Comparison of ENCODE assay signal across 10 cellular contexts in genomic region chr9:27377147-27377807, GRCh38.
DNase-seq lines count a peak whose midpoint lies in the region; ATAC-seq, FAIRE-seq and TF ChIP-seq lines count a peak whose summit lies in the region.
"Had no signal": no experiment of that assay in that cellular context is flagged by ENCODE, and none has a peak within 500 bp of the region (broad histone marks: within the 10 kb centered on the region; RNA-seq: fewer than 3 reads in every experiment).

No MANE protein-coding gene starts in this region.

- ATAC-seq in GM21737 (IDR thresholded peaks at IDR 0.05; ENCODE audit: unreplicated experiment): peak; percentile 37
- ATAC-seq in HG03571 (IDR thresholded peaks at IDR 0.05; ENCODE audit: unreplicated experiment): peak; percentile 26

- TF ChIP-seq POLR2A in GM12891 (IDR thresholded peaks at IDR 0.05; ENCODE audit: low read depth, low read length) (no peak), tibial nerve (IDR thresholded peaks at IDR 0.05) (no peak)

- TF ChIP-seq CTCF in hepatocyte (IDR thresholded peaks at IDR 0.05; ENCODE audit: poor library complexity) (no peak), tibial nerve (IDR thresholded peaks at IDR 0.05) (no peak)

- H3K4me3 ChIP-seq in hepatocyte (no peak overlapping the region), tibial nerve (no peak overlapping the region)
- H3K4me3 ChIP-seq: esophagus muscularis mucosa had no signal

- H3K27me3 ChIP-seq in hepatocyte (no peaks in the 10 kb centered on the region), tibial nerve (no peaks in the 10 kb centered on the region)
- H3K27me3 ChIP-seq: esophagus muscularis mucosa had no signal

- TF ChIP-seq EP300 in tibial nerve (IDR thresholded peaks at IDR 0.05): no peak

- no peaks in the 10 kb centered on the region for H3K9me2 ChIP-seq in hepatocyte (replicated peaks; ENCODE audit: insufficient read depth)

- peaks cover 57% of the 10 kb centered on the region for H3K79me2 ChIP-seq in hepatocyte

- H3K4me1 ChIP-seq in hepatocyte (ENCODE audit: insufficient read depth): peaks cover 63% of the 10 kb centered on the region
- H3K4me1 ChIP-seq in tibial nerve: peaks cover 0 to 2% (median 0%) of the 10 kb centered on the region in 4 donors
- H3K4me1 ChIP-seq: esophagus muscularis mucosa had no signal

- no peak for DNase-seq in GM12891 (ENCODE audit: insufficient read length, low spot score)
- peak; percentile 70 for DNase-seq in hepatocyte (ENCODE audit: low spot score)
- DNase-seq in activated gamma-delta T cell treated with Interleukin-2 at 50 U/mL for 16 hours: no peak
- DNase-seq in NCI-H187 treated with DMSO at 0.1 percent for 48 hours (lab: John Stamatoyannopoulos, UW): no peak
- DNase-seq in tibial nerve (ENCODE audit: low spot score in 2 of 2): no peak
- DNase-seq in activated naive CD4-positive, alpha-beta T cell treated with anti-CD3 and anti-CD28 coated beads, Interleukin-2, amount 50 U/mL, for 16 hours: no peak
- DNase-seq: NCI-H2081 treated with DMSO at 0.1 percent for 48 hours had no signal

- H3K36me3 ChIP-seq in hepatocyte (replicated peaks; ENCODE audit: insufficient read depth, low read depth): no peaks in the 10 kb centered on the region
- no peaks in the 10 kb centered on the region for H3K36me3 ChIP-seq in tibial nerve
- H3K36me3 ChIP-seq: esophagus muscularis mucosa had no signal

- H3K27ac ChIP-seq in hepatocyte (peak overlapping the region; percentile 86), tibial nerve (peak overlapping the region in 1 of 4 donors; percentile 53)
- H3K27ac ChIP-seq: esophagus muscularis mucosa had no signal

- H3K9me3 ChIP-seq in hepatocyte (ENCODE audit: low read depth) (no peaks in the 10 kb centered on the region), tibial nerve (no peaks in the 10 kb centered on the region)
- H3K9me3 ChIP-seq: esophagus muscularis mucosa had no signal

- 36% methylated on average over 8 of the region's 8 CpGs for WGBS in hepatocyte (ENCODE audit: low lambda C conversion rate, missing lambda C conversion rate)
- WGBS in tibial nerve, 2 donors: 71 to 76% methylated on average over 8 of the region's 8 CpGs

- no peak overlapping the region for H2AFZ ChIP-seq in hepatocyte

- no peak for FAIRE-seq in GM12891 (lab: Jason Lieb, UNC)

- no peaks in the 10 kb centered on the region for H4K20me1 ChIP-seq in hepatocyte (ENCODE audit: insufficient read depth, poor library complexity, severe bottlenecking)

- peak overlapping the region; percentile 36 for H3K4me2 ChIP-seq in hepatocyte

TF ChIP-seq in GM12891, 5 proteins besides CTCF, POLR2A, EP300 and RAD21:
- TF ChIP-seq SPI1 (IDR thresholded peaks at IDR 0.05; ENCODE audit: low read depth, low read length) (peak; percentile 33; the same call in 1 of the 2 replicates), POU2F2 (IDR thresholded peaks at IDR 0.05; ENCODE audit: low read depth, low read length) (0 out of 2 replicates have a peak, but pooled peaks have one; percentile 6), PAX5 (IDR thresholded peaks at IDR 0.05; ENCODE audit: insufficient read depth, low read length, severe bottlenecking) (no peak), POLR2AphosphoS5 (IDR thresholded peaks at IDR 0.05; ENCODE audit: low read depth, low read length) (no peak), TAF1 (IDR thresholded peaks at IDR 0.05; ENCODE audit: low read depth, low read length) (no peak)
